Comparison of ENCODE assay signal across 3 cellular contexts in genomic region chr7:63867127-63867526, GRCh38.
TF ChIP-seq lines count a peak whose summit lies in the region.

No MANE protein-coding gene starts in this region.

TF ChIP-seq in HepG2, 621 proteins besides CTCF, POLR2A, EP300 and RAD21:
- TF ChIP-seq CHD4 (IDR thresholded peaks at IDR 0.05; ENCODE audit: borderline replicate concordance, low read length): no peak
- TF ChIP-seq FUBP1 (CRISPR knock-in tag; IDR thresholded peaks at IDR 0.05; ENCODE audit: borderline replicate concordance): no peak
- TF ChIP-seq ZNF264 (CRISPR knock-in tag; IDR thresholded peaks at IDR 0.05): no peak
- no peak for TF ChIP-seq RBFOX2 (IDR thresholded peaks at IDR 0.05; ENCODE audit: low read depth, low read length)
- TF ChIP-seq GRHL1 (CRISPR knock-in tag; conservative IDR thresholded peaks at IDR 0.05): no peak
- TF ChIP-seq MAFF (IDR thresholded peaks at IDR 0.05; ENCODE audit: low read depth, low read length): peak; percentile 97
- TF ChIP-seq RXRA (CRISPR knock-in tag; IDR thresholded peaks at IDR 0.05): no peak
- TF ChIP-seq THYN1 (CRISPR knock-in tag; IDR thresholded peaks at IDR 0.05; ENCODE audit: borderline replicate concordance, low read depth): no peak
- TF ChIP-seq THAP9 (CRISPR knock-in tag; IDR thresholded peaks at IDR 0.05; ENCODE audit: borderline replicate concordance): no peak
- TF ChIP-seq JDP2 (CRISPR knock-in tag; IDR thresholded peaks at IDR 0.05; ENCODE audit: borderline replicate concordance): no peak
- TF ChIP-seq MAFK (conservative IDR thresholded peaks at IDR 0.05 in 1 of 2, IDR thresholded peaks at IDR 0.05 in 1 of 2; ENCODE audit: low read length in 2 of 2): peak; percentile 94 to 99
- no peak for TF ChIP-seq TCF12 (IDR thresholded peaks at IDR 0.05)
- no peak for TF ChIP-seq TCF12 (CRISPR knock-in tag; IDR thresholded peaks at IDR 0.05)
- no peak for TF ChIP-seq PTBP1 (IDR thresholded peaks at IDR 0.05; ENCODE audit: low read depth, low read length, poor library complexity, severe bottlenecking)

TF ChIP-seq in IMR-90, 13 proteins besides CTCF, POLR2A, EP300 and RAD21:
- peak; percentile 98 for TF ChIP-seq MAFK (IDR thresholded peaks at IDR 0.05; ENCODE audit: low read depth, low read length)
- no peak for TF ChIP-seq SMC3 (IDR thresholded peaks at IDR 0.05; ENCODE audit: low read depth, low read length)
TF ChIP-seq in IMR-90: peak in this region for 1.

TF ChIP-seq in H1, 55 proteins besides CTCF, POLR2A, EP300 and RAD21:
- TF ChIP-seq KDM4A (IDR thresholded peaks at IDR 0.05; ENCODE audit: low read depth, low read length, severe bottlenecking) (no peak), MAFK (IDR thresholded peaks at IDR 0.05; ENCODE audit: low read depth, low read length) (peak; percentile 92), SP1 (IDR thresholded peaks at IDR 0.05; ENCODE audit: low read depth, low read length) (no peak)
